21 cellular contexts compared by ENCODE assay signal in genomic region chr14:99407416-99407815, GRCh38.
"Had no signal": no experiment of that assay in that cellular context is flagged by ENCODE, and none has a peak within 500 bp of the region (broad histone marks: within the 10 kb centered on the region; RNA-seq: fewer than 3 reads in every experiment).

No MANE protein-coding gene starts in this region.

- H3K4me3 ChIP-seq: adrenal gland, breast epithelium, heart left ventricle, pancreas had no signal

- H3K36me3 ChIP-seq: breast epithelium had no signal

- H3K4me3 Mint-ChIP-seq: activated CD4-positive, alpha-beta memory T cell treated with anti-CD3 and anti-CD28 coated beads, Interleukin-2, amount 10 ng/mL, durations not matched to agents 7 days and 5 days; activated naive CD4-positive, alpha-beta T cell treated with anti-CD3 and anti-CD28 coated beads, Interleukin-2, amount 10 ng/mL, durations not matched to agents 7 days and 5 days; activated T-cell treated with anti-CD3 and anti-CD28 coated beads, Interleukin-2, amount 50 U/mL, for 4 hours; naive thymus-derived CD4-positive, alpha-beta T cell had no signal

- ATAC-seq: activated T-cell treated with anti-CD3 and anti-CD28 coated beads, Interleukin-2, amount 50 U/mL, for 4 hours; heart left ventricle; naive thymus-derived CD4-positive, alpha-beta T cell; pancreas; sciatic nerve; stimulated activated naive CD8-positive, alpha-beta T cell treated with anti-CD3 and anti-CD28 coated beads, Interleukin-15, Interleukin-2, amounts not matched to agents 100 U/mL and 50 U/mL, for 24 hours had no signal

- H3K27ac ChIP-seq: adrenal gland, breast epithelium, heart left ventricle, neutrophil, pancreas had no signal

- H3K9ac ChIP-seq: SK-N-SH had no signal

- H3K9me3 ChIP-seq: adrenal gland, breast epithelium, heart left ventricle, neutrophil, pancreas, SK-N-SH had no signal

- DNase-seq: activated CD4-positive, alpha-beta memory T cell treated with anti-CD3 and anti-CD28 coated beads, Interleukin-2, amount 10 ng/mL, durations not matched to agents 7 days and 5 days; activated CD4-positive, alpha-beta T cell treated with anti-CD3 and anti-CD28 coated beads for 48 hours; activated CD4-positive, CD25-positive, alpha-beta regulatory T cell; activated CD8-positive, alpha-beta memory T cell treated with anti-CD3 and anti-CD28 coated beads, Interleukin-2, amount 50 U/mL, for 4 hours; activated naive CD4-positive, alpha-beta T cell treated with anti-CD3 and anti-CD28 coated beads, Interleukin-2, amount 10 ng/mL, durations not matched to agents 7 days and 5 days; activated T-cell treated with anti-CD3 and anti-CD28 coated beads, Interleukin-2, amount 50 U/mL, for 4 hours; adrenal gland; cerebellar nuclear complex; cortex of kidney; heart left ventricle; kidney glomerular epithelial cell; mesendoderm; naive thymus-derived CD4-positive, alpha-beta T cell; pancreas; SK-N-SH; stimulated activated naive CD8-positive, alpha-beta T cell treated with anti-CD3 and anti-CD28 coated beads, Interleukin-15, Interleukin-2, amounts not matched to agents 100 U/mL and 50 U/mL, for 24 hours had no signal

- H3K27me3 Mint-ChIP-seq: activated CD4-positive, alpha-beta memory T cell treated with anti-CD3 and anti-CD28 coated beads, Interleukin-2, amount 10 ng/mL, durations not matched to agents 7 days and 5 days; activated naive CD4-positive, alpha-beta T cell treated with anti-CD3 and anti-CD28 coated beads, Interleukin-2, amount 10 ng/mL, durations not matched to agents 7 days and 5 days; naive thymus-derived CD4-positive, alpha-beta T cell had no signal

- FAIRE-seq: astrocyte, frontal cortex, pancreas had no signal

- H3K27me3 ChIP-seq: adrenal gland, breast epithelium, heart left ventricle, neutrophil, pancreas had no signal

- H3K27ac Mint-ChIP-seq: activated CD4-positive, alpha-beta memory T cell treated with anti-CD3 and anti-CD28 coated beads, Interleukin-2, amount 10 ng/mL, durations not matched to agents 7 days and 5 days; activated naive CD4-positive, alpha-beta T cell treated with anti-CD3 and anti-CD28 coated beads, Interleukin-2, amount 10 ng/mL, durations not matched to agents 7 days and 5 days had no signal

- H3K4me1 ChIP-seq: adrenal gland, breast epithelium, heart left ventricle, pancreas had no signal
